In genomic region chr19:42287017-42287825, GRCh38 we compare ENCODE assay signal across 1 cellular context.
TF ChIP-seq lines count a peak whose summit lies in the region.

No MANE protein-coding gene starts in this region.

TF ChIP-seq in HEK293, 187 proteins besides CTCF, POLR2A, EP300 and RAD21 (continued from another document):
- no peak for TF ChIP-seq ZNF664 (tag by site-specific recombination; IDR thresholded peaks at IDR 0.05)
